In genomic region chr6:160990847-160991410, GRCh38 we compare ENCODE assay signal across 8 cellular contexts.
A peak's percentile ranks its signal among the peaks of the same experiment; 100 is the strongest.
DNase-seq lines count a peak whose midpoint lies in the region; ATAC-seq and TF ChIP-seq lines count a peak whose summit lies in the region.

No MANE protein-coding gene starts in this region.

- H3K27me3 ChIP-seq in ACC112 (ENCODE audit: insufficient read depth, low read length) (no peaks in the 10 kb centered on the region), muscle layer of colon (ENCODE audit: control insufficient read depth in 1 of 2, insufficient read depth in 2 of 2, low read length in 2 of 2) (no peaks in the 10 kb centered on the region)

- DNase-seq in KG1 (lab: John Stamatoyannopoulos, UW), result peak; percentile 35
- DNase-seq in choroid plexus epithelial cell (ENCODE audit: low read depth), result peak; percentile 31
- no peak for DNase-seq in cerebellar cortex (ENCODE audit: low spot score)
- DNase-seq in stimulated activated CD8-positive, alpha-beta memory T cell treated with anti-CD3 and anti-CD28 coated beads, Interleukin-4, amount 100 ng/mL, for 48 hours, result no peak
- DNase-seq in activated CD4-positive, alpha-beta T cell treated with anti-CD3 and anti-CD28 coated beads for 4 hours, result no peak

- H3K4me3 ChIP-seq in ACC112 (ENCODE audit: low read depth, low read length) (peak overlapping the region; percentile 85), choroid plexus epithelial cell (ENCODE audit: low read depth, low read length) (peak overlapping the region; percentile 86), muscle layer of colon (ENCODE audit: low read depth in 1 of 2, low read length in 2 of 2) (peak overlapping the region; percentile 68 to 98)

- TF ChIP-seq CTCF in choroid plexus epithelial cell (conservative IDR thresholded peaks at IDR 0.05; ENCODE audit: low read depth, low read length), result no peak

- H2AFZ ChIP-seq in ACC112 (ENCODE audit: low read length, unreplicated experiment), result peak overlapping the region; percentile 83

- H3K27ac ChIP-seq in ACC112 (ENCODE audit: low read depth, low read length) (peak overlapping the region; percentile 64), muscle layer of colon (ENCODE audit: low read depth, low read length) (peak overlapping the region; percentile 74)

- no peaks in the 10 kb centered on the region for H3K9me3 ChIP-seq in muscle layer of colon (ENCODE audit: low read length)

- ATAC-seq in GM19395 (IDR thresholded peaks at IDR 0.05; ENCODE audit: unreplicated experiment), result no peak

- H3K9ac ChIP-seq in muscle layer of colon (ENCODE audit: low read length), result peak overlapping the region; percentile 73

- H3K36me3 ChIP-seq in ACC112 (ENCODE audit: insufficient read depth, low read length) (no peaks in the 10 kb centered on the region), muscle layer of colon (ENCODE audit: insufficient read depth, low read length) (no peaks in the 10 kb centered on the region)

- H3K4me1 ChIP-seq in ACC112 (ENCODE audit: control insufficient read depth, insufficient read depth, low read length, unreplicated experiment) (peaks cover 10% of the 10 kb centered on the region), muscle layer of colon (ENCODE audit: insufficient read depth, low read length) (peaks cover 8% of the 10 kb centered on the region)

- peaks cover 28% of the 10 kb centered on the region for H3K79me2 ChIP-seq in ACC112 (ENCODE audit: control insufficient read depth, insufficient read depth, low read length, unreplicated experiment)

Comparison
In these comparisons a context has a peak if more than half of its experiments do, and no peak if none do; other contexts are left out.
1. DNase-seq: peak in KG1 (single experiment) and choroid plexus epithelial cell (single experiment); none in cerebellar cortex (single experiment), stimulated activated CD8-positive, alpha-beta memory T cell treated with anti-CD3 and anti-CD28 coated beads, Interleukin-4, amount 100 ng/mL, for 48 hours (single experiment) and activated CD4-positive, alpha-beta T cell treated with anti-CD3 and anti-CD28 coated beads for 4 hours (0 of 2).
2. Peak in every context shown above with its lines, with median percentiles within 50 percentile points of each other: H3K4me3 ChIP-seq.